ENCODE assay signal across 8 cellular contexts in the genomic region with DNA sequence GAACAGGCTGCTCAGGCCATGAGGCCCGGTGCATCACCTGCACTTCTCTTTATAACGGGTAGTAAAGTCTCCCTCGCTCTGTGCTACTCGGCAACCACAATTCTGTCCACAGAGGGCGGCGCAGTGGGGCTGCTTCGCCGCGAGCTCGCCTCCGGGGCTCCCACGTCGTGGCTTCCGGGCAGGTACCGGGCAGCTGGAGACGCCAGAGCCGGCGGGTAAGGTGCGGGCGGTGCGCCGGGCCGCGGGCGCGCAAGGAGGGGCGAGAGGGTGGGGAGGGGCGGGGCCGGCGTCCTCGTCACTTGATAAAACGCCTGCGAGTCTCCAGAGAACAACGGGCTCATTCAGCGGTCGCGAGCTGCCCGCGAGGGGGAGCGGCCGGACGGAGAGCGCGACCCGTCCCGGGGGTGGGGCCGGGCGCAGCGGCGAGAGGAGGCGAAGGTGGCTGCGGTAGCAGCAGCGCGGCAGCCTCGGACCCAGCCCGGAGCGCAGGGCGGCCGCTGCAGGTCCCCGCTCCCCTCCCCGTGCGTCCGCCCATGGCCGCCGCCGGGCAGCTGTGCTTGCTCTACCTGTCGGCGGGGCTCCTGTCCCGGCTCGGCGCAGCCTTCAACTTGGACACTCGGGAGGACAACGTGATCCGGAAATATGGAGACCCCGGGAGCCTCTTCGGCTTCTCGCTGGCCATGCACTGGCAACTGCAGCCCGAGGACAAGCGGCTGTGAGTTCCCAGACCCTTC. TPM values are rescaled to one million over a fixed set of nuclear protein-coding genes. Genes with fewer than 3 reads are reported as not detected.
DNase-seq lines count a peak whose midpoint lies in the region; ATAC-seq and TF ChIP-seq lines count a peak whose summit lies in the region.

A gene (plus strand): TSS at position 331 of the 734 bp plus-strand sequence.

- peak; percentile 82 for ATAC-seq in SK-N-SH treated with all-trans-retinoic acid at 6 μM for 48 hours
- ATAC-seq in HG02763 (IDR thresholded peaks at IDR 0.05; ENCODE audit: unreplicated experiment): no peak

- H3K4me1 ChIP-seq in Karpas-422 (ENCODE audit: low read length): peaks cover 8% of the 10 kb centered on the region

- no peaks in the 10 kb centered on the region for H3K36me3 ChIP-seq in Karpas-422 (ENCODE audit: insufficient read depth, low read length)

- H3K27ac ChIP-seq in Karpas-422 (ENCODE audit: low read length): no peak within 1 kb of the TSS
- H3K27ac ChIP-seq in substantia nigra (ENCODE audit: low read depth, low read length, poor library complexity, severe bottlenecking): peak within 1 kb of the TSS; percentile 51

- H3K4me3 ChIP-seq in Karpas-422 (ENCODE audit: low read length): peak within 1 kb of the TSS; percentile 68

- peak; percentile 89 for DNase-seq in ELR (ENCODE audit: low read depth)
- peak; percentile 76 for DNase-seq in Karpas-422
- DNase-seq in activated naive CD4-positive, alpha-beta T cell treated with anti-CD3 and anti-CD28 coated beads, Interleukin-2, amount 50 U/mL, for 16 hours: peak; percentile 78
- no peak for DNase-seq in glomerular endothelial cell (ENCODE audit: extremely low read depth, low read depth, low spot score)
- peak; percentile 34 for DNase-seq in occipital lobe (lab: John Stamatoyannopoulos, UW)
- peak in 47 of 49 donors; percentile 6 to 80 (median 57) for DNase-seq in substantia nigra (lab: John Stamatoyannopoulos, UW)

- no peaks in the 10 kb centered on the region; the same call in 1 of the 2 replicates for H4K20me1 ChIP-seq in Karpas-422 (ENCODE audit: insufficient read depth, low read depth, low read length)

- H3K4me2 ChIP-seq in Karpas-422 (ENCODE audit: low read depth, low read length, poor library complexity, severe bottlenecking): peak within 1 kb of the TSS; percentile 69

- no peaks in the 10 kb centered on the region for H3K9me3 ChIP-seq in Karpas-422 (ENCODE audit: low read length)

- H3K27me3 ChIP-seq in Karpas-422 (ENCODE audit: low read length): no peaks in the 10 kb centered on the region

- H3K9ac ChIP-seq in Karpas-422 (ENCODE audit: low read length): peak within 1 kb of the TSS; percentile 52; the same call in 1 of the 2 replicates

- H3K9me2 ChIP-seq in Karpas-422 (replicated peaks; ENCODE audit: insufficient read depth, low read length): no peaks in the 10 kb centered on the region

- H3K79me2 ChIP-seq in Karpas-422 (ENCODE audit: low read length): no peaks in the 10 kb centered on the region

- H2AFZ ChIP-seq in Karpas-422 (ENCODE audit: low read length): peak within 1 kb of the TSS; percentile 74; the same call in 1 of the 2 replicates

TF ChIP-seq in SK-N-SH treated with all-trans-retinoic acid at 6 μM for 48 hours, 23 proteins besides CTCF, POLR2A, EP300 and RAD21:
- TF ChIP-seq, protein P1, sequence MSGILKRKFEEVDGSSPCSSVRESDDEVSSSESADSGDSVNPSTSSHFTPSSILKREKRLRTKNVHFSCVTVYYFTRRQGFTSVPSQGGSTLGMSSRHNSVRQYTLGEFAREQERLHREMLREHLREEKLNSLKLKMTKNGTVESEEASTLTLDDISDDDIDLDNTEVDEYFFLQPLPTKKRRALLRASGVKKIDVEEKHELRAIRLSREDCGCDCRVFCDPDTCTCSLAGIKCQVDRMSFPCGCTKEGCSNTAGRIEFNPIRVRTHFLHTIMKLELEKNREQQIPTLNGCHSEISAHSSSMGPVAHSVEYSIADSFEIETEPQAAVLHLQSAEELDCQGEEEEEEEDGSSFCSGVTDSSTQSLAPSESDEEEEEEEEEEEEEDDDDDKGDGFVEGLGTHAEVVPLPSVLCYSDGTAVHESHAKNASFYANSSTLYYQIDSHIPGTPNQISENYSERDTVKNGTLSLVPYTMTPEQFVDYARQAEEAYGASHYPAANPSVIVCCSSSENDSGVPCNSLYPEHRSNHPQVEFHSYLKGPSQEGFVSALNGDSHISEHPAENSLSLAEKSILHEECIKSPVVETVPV (CRISPR knock-in tag; IDR thresholded peaks at IDR 0.05): no peak
- TF ChIP-seq TCF4 (CRISPR knock-in tag; IDR thresholded peaks at IDR 0.05; ENCODE audit: borderline replicate concordance): no peak
- no peak for TF ChIP-seq OSR1 (CRISPR knock-in tag; IDR thresholded peaks at IDR 0.05)
- TF ChIP-seq, protein P2, sequence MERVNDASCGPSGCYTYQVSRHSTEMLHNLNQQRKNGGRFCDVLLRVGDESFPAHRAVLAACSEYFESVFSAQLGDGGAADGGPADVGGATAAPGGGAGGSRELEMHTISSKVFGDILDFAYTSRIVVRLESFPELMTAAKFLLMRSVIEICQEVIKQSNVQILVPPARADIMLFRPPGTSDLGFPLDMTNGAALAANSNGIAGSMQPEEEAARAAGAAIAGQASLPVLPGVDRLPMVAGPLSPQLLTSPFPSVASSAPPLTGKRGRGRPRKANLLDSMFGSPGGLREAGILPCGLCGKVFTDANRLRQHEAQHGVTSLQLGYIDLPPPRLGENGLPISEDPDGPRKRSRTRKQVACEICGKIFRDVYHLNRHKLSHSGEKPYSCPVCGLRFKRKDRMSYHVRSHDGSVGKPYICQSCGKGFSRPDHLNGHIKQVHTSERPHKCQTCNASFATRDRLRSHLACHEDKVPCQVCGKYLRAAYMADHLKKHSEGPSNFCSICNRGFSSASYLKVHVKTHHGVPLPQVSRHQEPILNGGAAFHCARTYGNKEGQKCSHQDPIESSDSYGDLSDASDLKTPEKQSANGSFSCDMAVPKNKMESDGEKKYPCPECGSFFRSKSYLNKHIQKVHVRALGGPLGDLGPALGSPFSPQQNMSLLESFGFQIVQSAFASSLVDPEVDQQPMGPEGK (CRISPR knock-in tag; IDR thresholded peaks at IDR 0.05; ENCODE audit: borderline replicate concordance): no peak
- TF ChIP-seq ZC3H10 (CRISPR knock-in tag; IDR thresholded peaks at IDR 0.05): no peak
- TF ChIP-seq, protein P3, sequence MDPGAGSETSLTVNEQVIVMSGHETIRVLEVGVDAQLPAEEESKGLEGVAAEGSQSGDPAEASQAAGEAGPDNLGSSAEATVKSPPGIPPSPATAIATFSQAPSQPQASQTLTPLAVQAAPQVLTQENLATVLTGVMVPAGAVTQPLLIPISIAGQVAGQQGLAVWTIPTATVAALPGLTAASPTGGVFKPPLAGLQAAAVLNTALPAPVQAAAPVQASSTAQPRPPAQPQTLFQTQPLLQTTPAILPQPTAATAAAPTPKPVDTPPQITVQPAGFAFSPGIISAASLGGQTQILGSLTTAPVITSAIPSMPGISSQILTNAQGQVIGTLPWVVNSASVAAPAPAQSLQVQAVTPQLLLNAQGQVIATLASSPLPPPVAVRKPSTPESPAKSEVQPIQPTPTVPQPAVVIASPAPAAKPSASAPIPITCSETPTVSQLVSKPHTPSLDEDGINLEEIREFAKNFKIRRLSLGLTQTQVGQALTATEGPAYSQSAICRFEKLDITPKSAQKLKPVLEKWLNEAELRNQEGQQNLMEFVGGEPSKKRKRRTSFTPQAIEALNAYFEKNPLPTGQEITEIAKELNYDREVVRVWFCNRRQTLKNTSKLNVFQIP (CRISPR knock-in tag; IDR thresholded peaks at IDR 0.05; ENCODE audit: borderline replicate concordance, low read depth): no peak
- TF ChIP-seq GLIS3 (CRISPR knock-in tag; IDR thresholded peaks at IDR 0.05): no peak

RNA-seq across cellular contexts. Expression of the gene that starts here (rescaled TPM):
- total RNA-seq in Karpas-422 (2014; rRNA removed; shearing (Covaris generic); ENCODE audit: low replicate concordance): 0.37 and 0.94 TPM in 2 replicates
- 288 and 382 TPM in 2 replicates for total RNA-seq in glomerular endothelial cell
- total RNA-seq in occipital lobe: 32.6 TPM

Comparison
In these comparisons a context has a peak if more than half of its experiments do, and no peak if none do; other contexts are left out.
1. RNA of the gene that starts here (total RNA-seq): 288 to 382 TPM in glomerular endothelial cell and 32.6 TPM in occipital lobe (single experiment); 0.37 to 0.94 TPM in Karpas-422; every median in the first group is over 10 times any median in the second.
2. Peak in DNase-seq, H3K4me3 ChIP-seq, H3K9ac ChIP-seq and H3K4me2 ChIP-seq in Karpas-422; RNA of the gene not detected or under 1 TPM.